1 cellular context compared by ENCODE assay signal in the genomic region with DNA sequence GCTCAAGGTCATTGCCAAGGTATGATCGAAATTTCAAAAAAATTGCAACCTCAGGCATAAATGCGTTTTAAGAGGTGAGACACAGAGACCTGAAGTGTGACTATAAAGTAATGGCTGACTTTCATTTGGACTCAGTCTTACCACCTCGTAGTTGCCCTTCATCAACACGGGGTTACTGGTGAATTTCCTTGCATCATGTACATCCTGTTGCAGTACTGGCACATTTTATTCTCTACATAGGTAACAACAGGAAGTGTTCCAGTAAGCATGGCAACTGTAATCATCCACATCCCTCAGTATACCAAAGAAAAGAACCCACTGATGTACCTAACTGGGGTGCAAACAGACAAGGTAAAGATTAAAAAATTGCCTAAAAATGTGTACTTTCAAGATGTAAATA.
TF ChIP-seq lines count a peak whose summit lies in the region.

No MANE protein-coding gene starts in this region.

TF ChIP-seq in K562, 482 proteins besides CTCF, POLR2A, EP300 and RAD21:
- no peak for TF ChIP-seq ZZZ3 (IDR thresholded peaks at IDR 0.05)
- TF ChIP-seq ZNF316 (IDR thresholded peaks at IDR 0.05), result peak; percentile 22; the same call in 1 of the 2 replicates
